Comparison of ENCODE assay signal across 20 cellular contexts in genomic region chr12:82855872-82856271, GRCh38.
A peak's percentile ranks its signal among the peaks of the same experiment; 100 is the strongest.
DNase-seq lines count a peak whose midpoint lies in the region; ATAC-seq, FAIRE-seq and TF ChIP-seq lines count a peak whose summit lies in the region.
"Had no signal": no experiment of that assay in that cellular context is flagged by ENCODE, and none has a peak within 500 bp of the region (broad histone marks: within the 10 kb centered on the region; RNA-seq: fewer than 3 reads in every experiment).

No MANE protein-coding gene starts in this region.

- ATAC-seq in GM18511 (IDR thresholded peaks at IDR 0.05; ENCODE audit: unreplicated experiment) (peak; percentile 91), GM21423 (IDR thresholded peaks at IDR 0.05; ENCODE audit: unreplicated experiment) (peak; percentile 94), HG03060 (IDR thresholded peaks at IDR 0.05; ENCODE audit: low read depth, unreplicated experiment) (peak; percentile 84), GM12878 (peak; percentile 89)

- no peaks in the 10 kb centered on the region for H3K27me3 Mint-ChIP-seq in activated T-helper 1 cell treated with anti-CD3 and anti-CD28 coated beads, Interleukin-12 subunit alpha, Interleukin-12 subunit beta, Interleukin-2, Interleukin-4 antibody, amounts not matched to agents 30 ng/mL and 10 ng/mL and 1 ng/mL, durations not matched to agents 14 hours and 24 hours and 36 hours (ENCODE audit: insufficient read depth)

- H3K4me3 Mint-ChIP-seq in activated T-helper 1 cell treated with anti-CD3 and anti-CD28 coated beads, Interleukin-12 subunit alpha, Interleukin-12 subunit beta, Interleukin-2, Interleukin-4 antibody, amounts not matched to agents 30 ng/mL and 10 ng/mL and 1 ng/mL, durations not matched to agents 14 hours and 24 hours and 36 hours: no peak overlapping the region

- no peaks in the 10 kb centered on the region for H3K79me2 ChIP-seq in GM12878 (ENCODE audit: control insufficient read depth, insufficient read depth, low read length)

- H3K4me1 ChIP-seq in GM12878 (ENCODE audit: control insufficient read depth, insufficient read depth, low read length): no peaks in the 10 kb centered on the region
- H3K4me1 ChIP-seq in A673 (ENCODE audit: insufficient read depth, low read length, poor library complexity, severe bottlenecking): no peaks in the 10 kb centered on the region

- no peak overlapping the region for H2AFZ ChIP-seq in GM12878 (ENCODE audit: control insufficient read depth, low read depth, low read length)

- TF ChIP-seq CTCF in GM12878 (IDR thresholded peaks at IDR 0.05 in 2 of 3, conservative IDR thresholded peaks at IDR 0.05 in 1 of 3; ENCODE audit: control insufficient read depth in 2 of 3, extremely low read depth in 1 of 3, insufficient read depth in 1 of 3, low read depth in 3 of 3, low read length in 3 of 3): no peak
- no peak for TF ChIP-seq CTCF in A673 (conservative IDR thresholded peaks at IDR 0.05; ENCODE audit: low read depth, low read length)

- CTCF ChIA-PET in GM12878 (lab: Yijun Ruan, JAX) (interaction anchor here (1.2 kb wide), 1 partner anchor 281 kb away, joined by 3 read pairs; no protein-coding TSS in a partner anchor), A673 (lab: Charles Lee) (no interaction called here)

- H3K27ac ChIP-seq in GM12878 (ENCODE audit: control insufficient read depth, insufficient read depth): no peak overlapping the region
- no peak overlapping the region for H3K27ac ChIP-seq in A673 (ENCODE audit: low read depth, low read length, poor library complexity, severe bottlenecking)
- H3K27ac ChIP-seq: esophagus muscularis mucosa, SK-N-MC had no signal

- H3K36me3 ChIP-seq in GM12878 (ENCODE audit: control insufficient read depth in 2 of 2, insufficient read depth in 2 of 2, low read length in 1 of 2) (peaks cover 0 to 3% of the 10 kb centered on the region in 2 experiments; a peak in 1 of 4 replicates), A673 (ENCODE audit: insufficient read depth, low read length, poor library complexity, severe bottlenecking) (no peaks in the 10 kb centered on the region)
- H3K36me3 ChIP-seq: esophagus muscularis mucosa had no signal

- H3K4me2 ChIP-seq in GM12878 (ENCODE audit: control insufficient read depth, insufficient read depth): no peak overlapping the region
- H3K4me2 ChIP-seq: smooth muscle cell had no signal

- no peak for FAIRE-seq in GM12878 (lab: Jason Lieb, UNC)
- FAIRE-seq: urothelium cell line had no signal

- in situ Hi-C loops in GM12878 (cut with MboI): no loop called here

- intact Hi-C loops in GM12878 (cut with micrococcal nuclease; ENCODE audit: unreplicated experiment) (no loop called here), A673 (cut with micrococcal nuclease; ENCODE audit: unreplicated experiment) (no loop called here)
- intact Hi-C loops in activated T-helper 1 cell treated with anti-CD3 and anti-CD28 coated beads, Interleukin-12 subunit alpha, Interleukin-12 subunit beta, Interleukin-2, Interleukin-4 antibody, amounts not matched to agents 30 ng/mL and 10 ng/mL and 1 ng/mL, durations not matched to agents 14 hours and 24 hours and 36 hours (cut with micrococcal nuclease): no loop called here

- no peaks in the 10 kb centered on the region for H4K20me1 ChIP-seq in GM12878 (ENCODE audit: control insufficient read depth, insufficient read depth)

- no peaks in the 10 kb centered on the region for H3K4me1 Mint-ChIP-seq in activated T-helper 1 cell treated with anti-CD3 and anti-CD28 coated beads, Interleukin-12 subunit alpha, Interleukin-12 subunit beta, Interleukin-2, Interleukin-4 antibody, amounts not matched to agents 30 ng/mL and 10 ng/mL and 1 ng/mL, durations not matched to agents 14 hours and 24 hours and 36 hours (ENCODE audit: low read depth)

- RAD21 ChIA-PET in GM12878 (lab: Charles Lee; ENCODE audit: unreplicated experiment): no interaction called here

- no peak for TF ChIP-seq POLR2A in GM12878 (IDR thresholded peaks at IDR 0.05; ENCODE audit: low read depth, low read length)

- H3K4me3 ChIP-seq in GM12878 (no peak overlapping the region), A673 (ENCODE audit: low read depth, low read length, poor library complexity, severe bottlenecking) (no peak overlapping the region)
- H3K4me3 ChIP-seq: esophagus muscularis mucosa, SK-N-MC, smooth muscle cell had no signal

- BruUV-seq in GM12878 (replicated peaks; lab: Mats Ljungman, UMichigan) (no TSS peak), A673 (replicated peaks; lab: Mats Ljungman, UMichigan) (no TSS peak)

- no peak for DNase-seq in GM12878 (ENCODE audit: low read depth, low spot score)
- DNase-seq in NAMALWA (ENCODE audit: low spot score): no peak
- no peak for DNase-seq in activated T-helper 1 cell treated with anti-CD3 and anti-CD28 coated beads, Interleukin-12 subunit alpha, Interleukin-12 subunit beta, Interleukin-2, Interleukin-4 antibody, amounts not matched to agents 30 ng/mL and 10 ng/mL and 1 ng/mL, durations not matched to agents 14 hours and 24 hours and 36 hours (ENCODE audit: low spot score)
- no peak for DNase-seq in A673 (ENCODE audit: low spot score)
- no peak for DNase-seq in UCSD-AML1 (lab: John Stamatoyannopoulos, UW; ENCODE audit: unreplicated experiment)
- DNase-seq: activated naive CD4-positive, alpha-beta T cell treated with Interleukin-2 at 50 U/mL for 16 hours; COR-L47; dermis blood vessel endothelial cell; GDM1; H7; NCI-H1694; NCI-H524 treated with DMSO at 0.1 percent for 48 hours; stimulated activated naive CD4-positive, alpha-beta T cell treated with Interleukin-2 at 50 U/mL for 16 hours had no signal

- no peak for TF ChIP-seq RAD21 in GM12878 (IDR thresholded peaks at IDR 0.05; ENCODE audit: insufficient read depth, low read depth, low read length)

- H3K9me3 Mint-ChIP-seq in activated T-helper 1 cell treated with anti-CD3 and anti-CD28 coated beads, Interleukin-12 subunit alpha, Interleukin-12 subunit beta, Interleukin-2, Interleukin-4 antibody, amounts not matched to agents 30 ng/mL and 10 ng/mL and 1 ng/mL, durations not matched to agents 14 hours and 24 hours and 36 hours: no peaks in the 10 kb centered on the region

- SMC1A ChIA-PET in GM12878 (lab: Charles Lee; ENCODE audit: uncharacterized antibody, unreplicated experiment): interaction anchor here (0.8 to 1.3 kb wide), 3 partner anchors 15 to 169 kb away, joined by 3 to 5 read pairs (median 3); partner anchors contain the start of gene TMTC2

- TF ChIP-seq EP300 in GM12878 (IDR thresholded peaks at IDR 0.05; ENCODE audit: borderline replicate concordance in 1 of 2, control insufficient read depth in 1 of 2, low read depth in 2 of 2, low read length in 2 of 2): no peak

- peaks cover 4% of the 10 kb centered on the region for H3K36me3 Mint-ChIP-seq in activated T-helper 1 cell treated with anti-CD3 and anti-CD28 coated beads, Interleukin-12 subunit alpha, Interleukin-12 subunit beta, Interleukin-2, Interleukin-4 antibody, amounts not matched to agents 30 ng/mL and 10 ng/mL and 1 ng/mL, durations not matched to agents 14 hours and 24 hours and 36 hours (ENCODE audit: low read depth)

- H3K27me3 ChIP-seq in GM12878 (replicated peaks in 1 of 2; ENCODE audit: control insufficient read depth in 2 of 2, insufficient read depth in 2 of 2, low read length in 1 of 2): no peaks in the 10 kb centered on the region
- H3K27me3 ChIP-seq in A673 (replicated peaks; ENCODE audit: insufficient read depth, low read depth, low read length, poor library complexity): no peaks in the 10 kb centered on the region
- H3K27me3 ChIP-seq: esophagus muscularis mucosa had no signal

- H3K9me3 ChIP-seq in GM12878 (replicated peaks; ENCODE audit: control insufficient read depth, insufficient read depth, low read length): no peaks in the 10 kb centered on the region
- no peaks in the 10 kb centered on the region for H3K9me3 ChIP-seq in A673 (ENCODE audit: low read depth, low read length, poor library complexity, severe bottlenecking)
- H3K9me3 ChIP-seq: esophagus muscularis mucosa had no signal

- H3K27ac Mint-ChIP-seq in activated T-helper 1 cell treated with anti-CD3 and anti-CD28 coated beads, Interleukin-12 subunit alpha, Interleukin-12 subunit beta, Interleukin-2, Interleukin-4 antibody, amounts not matched to agents 30 ng/mL and 10 ng/mL and 1 ng/mL, durations not matched to agents 14 hours and 24 hours and 36 hours: no peak overlapping the region

- H3K9ac ChIP-seq in GM12878 (ENCODE audit: control insufficient read depth, insufficient read depth, low read length): no peak overlapping the region

- POLR2A ChIA-PET in GM12878 (lab: Charles Lee) (no interaction called here), A673 (lab: Charles Lee; ENCODE audit: low non-redundant PET) (no interaction called here)

TF ChIP-seq in GM12878, 131 proteins besides CTCF, POLR2A, EP300 and RAD21:
- TF ChIP-seq SMAD5 (IDR thresholded peaks at IDR 0.05; ENCODE audit: low read depth) (no peak), ATF7 (IDR thresholded peaks at IDR 0.05; ENCODE audit: low read depth) (0 out of 2 replicates have a peak, but pooled peaks have one; percentile 17), SMARCA5 (IDR thresholded peaks at IDR 0.05) (0 out of 2 replicates have a peak, but pooled peaks have one; percentile 44), MTA2 (IDR thresholded peaks at IDR 0.05; ENCODE audit: low read depth) (peak; percentile 88)
